1 cellular context compared by ENCODE assay signal in the genomic region with DNA sequence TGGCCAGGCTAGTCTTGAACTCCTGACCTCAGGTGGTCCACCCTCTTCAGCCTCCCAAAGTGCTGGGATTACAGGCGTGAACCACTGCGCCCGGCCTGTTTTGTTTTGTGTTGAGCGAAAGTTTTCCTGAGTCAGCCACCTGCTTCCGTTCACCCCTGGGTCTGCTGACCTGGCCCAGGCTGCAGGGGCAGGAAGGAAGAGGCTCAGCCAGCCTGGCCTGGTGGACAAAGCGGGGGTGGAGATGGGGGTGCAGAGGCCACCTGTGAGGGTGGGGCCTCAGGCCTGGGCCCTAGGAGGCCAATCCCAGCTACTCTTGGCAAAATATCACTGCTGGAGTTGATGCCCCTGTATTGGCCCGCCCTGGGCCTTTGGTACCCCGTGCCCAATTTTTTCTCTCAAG. TPM values are rescaled to one million over a fixed set of nuclear protein-coding genes. Genes with fewer than 3 reads are reported as not detected.
"Had no signal": no experiment of that assay in that cellular context is flagged by ENCODE, and none has a peak within 500 bp of the region (broad histone marks: within the 10 kb centered on the region; RNA-seq: fewer than 3 reads in every experiment).

No MANE protein-coding gene starts in this region.

RNA-seq across cellular contexts. Expression of a gene that starts 3.7 kb away (rescaled TPM):
- polyA plus RNA-seq: aorta had no signal
